ENCODE assay signal across 24 cellular contexts in genomic region chr2:170300993-170301392, GRCh38.
"Had no signal": no experiment of that assay in that cellular context is flagged by ENCODE, and none has a peak within 500 bp of the region (broad histone marks: within the 10 kb centered on the region; RNA-seq: fewer than 3 reads in every experiment).

No MANE protein-coding gene starts in this region.

- H3K27ac ChIP-seq: heart left ventricle, left lung, lower lobe of right lung, ovary, right atrium auricular region, right lobe of liver, stomach, testis, thyroid gland, upper lobe of right lung had no signal

- H3K27me3 ChIP-seq: left lung, ovary, right atrium auricular region, right lobe of liver, stomach, testis, thyroid gland, upper lobe of right lung had no signal

- H3K4me3 ChIP-seq: heart left ventricle, left lung, lower lobe of right lung, ovary, right atrium auricular region, right lobe of liver, skin epidermis, stomach, testis, thyroid gland, upper lobe of right lung had no signal

- H3K9me3 ChIP-seq: left lung, lower lobe of right lung, ovary, right lobe of liver, testis, thyroid gland, upper lobe of right lung had no signal

- H3K36me3 ChIP-seq: heart left ventricle, left lung, lower lobe of right lung, ovary, right atrium auricular region, right lobe of liver, stomach, thyroid gland, upper lobe of right lung had no signal

- DNase-seq: heart left ventricle; hypothalamus; kidney; left colon; left lung; lower lobe of right lung; mammary epithelial cell; mesenchymal stem cell; naive thymus-derived CD4-positive, alpha-beta T cell; ovary; right lobe of liver; stimulated activated CD4-positive, alpha-beta T cell treated with anti-CD3 and anti-CD28 coated beads, Interleukin-12 subunit alpha, Interleukin-12 subunit beta, amount 100 ng/mL, for 4 hours; stimulated activated CD4-positive, alpha-beta T cell treated with anti-CD3 and anti-CD28 coated beads, Interleukin-15, amount 100 ng/mL, for 24 hours; stimulated activated CD4-positive, alpha-beta T cell treated with anti-CD3 and anti-CD28 coated beads, Interleukin-2, amount 100 ng/mL, for 24 hours; stimulated activated CD4-positive, alpha-beta T cell treated with anti-CD3 and anti-CD28 coated beads, Interleukin-4, amount 100 ng/mL, for 1 hour; stimulated activated naive B cell treated with anti-CD40 and anti-IgM and Interleukin-4, amounts not matched to agents 10 μg/mL and 1 μg/mL and 100 μg/mL, for 72 hours; stimulated activated naive CD8-positive, alpha-beta T cell treated with anti-CD3 and anti-CD28 coated beads, Interleukin-15, Interleukin-2, amounts not matched to agents 100 U/mL and 50 U/mL, for 24 hours; stomach; testis; thyroid gland; trophoblast cell; upper lobe of right lung had no signal

- ATAC-seq: heart left ventricle; left colon; left lung; lower lobe of right lung; naive thymus-derived CD4-positive, alpha-beta T cell; right lobe of liver; stimulated activated naive B cell treated with anti-CD40 and anti-IgM and Interleukin-4, amounts not matched to agents 10 μg/mL and 1 μg/mL and 100 μg/mL, for 72 hours; stimulated activated naive CD8-positive, alpha-beta T cell treated with anti-CD3 and anti-CD28 coated beads, Interleukin-15, Interleukin-2, amounts not matched to agents 100 U/mL and 50 U/mL, for 24 hours; upper lobe of right lung had no signal

- H3K4me1 ChIP-seq: heart left ventricle, left lung, lower lobe of right lung, right atrium auricular region, right lobe of liver, stomach, testis, thyroid gland, upper lobe of right lung had no signal
